18 cellular contexts compared by ENCODE assay signal in genomic region chr11:2205214-2205770, GRCh38. TPM values are rescaled to one million over a fixed set of nuclear protein-coding genes. Genes with fewer than 3 reads are reported as not detected.
DNase-seq lines count a peak whose midpoint lies in the region; ATAC-seq and TF ChIP-seq lines count a peak whose summit lies in the region.
"Had no signal": no experiment of that assay in that cellular context is flagged by ENCODE, and none has a peak within 500 bp of the region (broad histone marks: within the 10 kb centered on the region; RNA-seq: fewer than 3 reads in every experiment).

No MANE protein-coding gene starts in this region.

- intact Hi-C loops in activated CD4-positive, alpha-beta T cell treated with anti-CD3 and anti-CD28 coated beads for 36 hours (cut with DNase I, micrococcal nuclease): no loop called here
- intact Hi-C loops in cardiac septum (cut with DNase I) (no loop called here), uterus (cut with DNase I; ENCODE audit: low total_unique reads) (no loop called here)

- H3K27me3 ChIP-seq in right atrium auricular region: no peaks in the 10 kb centered on the region
- H3K27me3 ChIP-seq in neuronal stem cell (ENCODE audit: control insufficient read depth in 3 of 3, insufficient read depth in 3 of 3, low read depth in 1 of 3, low read length in 3 of 3): no peaks in the 10 kb centered on the region
- H3K27me3 ChIP-seq in uterus: no peaks in the 10 kb centered on the region
- H3K27me3 ChIP-seq: BLaER1 treated with 17β-estradiol and CSF1 and Interleukin-3, amounts not matched to agents 10 nM and 100 nM had no signal

- H2AK5ac ChIP-seq in neuronal stem cell (ENCODE audit: low read depth, low read length): peak overlapping the region; percentile 97

- H3K36me3 ChIP-seq in right atrium auricular region (no peaks in the 10 kb centered on the region), neuronal stem cell (replicated peaks in 1 of 2; ENCODE audit: control insufficient read depth in 2 of 2, insufficient read depth in 2 of 2, low read length in 2 of 2) (no peaks in the 10 kb centered on the region), uterus (no peaks in the 10 kb centered on the region)
- H3K36me3 ChIP-seq: BLaER1 treated with 17β-estradiol and CSF1 and Interleukin-3, amounts not matched to agents 10 nM and 100 nM had no signal

- H4K8ac ChIP-seq in neuronal stem cell (ENCODE audit: low read depth, low read length): no peak overlapping the region

- peak overlapping the region; percentile 98 for H2BK15ac ChIP-seq in neuronal stem cell (ENCODE audit: low read length)

- no peak overlapping the region for H4K91ac ChIP-seq in neuronal stem cell (ENCODE audit: low read depth, low read length, poor library complexity)

- H2BK12ac ChIP-seq in neuronal stem cell (ENCODE audit: low read length): no peak overlapping the region

- H3K4me1 Mint-ChIP-seq in activated CD4-positive, alpha-beta T cell treated with anti-CD3 and anti-CD28 coated beads for 36 hours: no peaks in the 10 kb centered on the region

- no peaks in the 10 kb centered on the region for H3K9me3 ChIP-seq in right atrium auricular region
- no peaks in the 10 kb centered on the region for H3K9me3 ChIP-seq in neuronal stem cell (replicated peaks in 1 of 2; ENCODE audit: control insufficient read depth in 2 of 2, insufficient read depth in 1 of 2, low read depth in 1 of 2, low read length in 2 of 2)
- no peaks in the 10 kb centered on the region for H3K9me3 ChIP-seq in uterus

- H3K27ac ChIP-seq in right atrium auricular region (no peak overlapping the region), neuronal stem cell (replicated peaks; ENCODE audit: low read length) (no peak overlapping the region), uterus (no peak overlapping the region)
- H3K27ac ChIP-seq: BLaER1 treated with 17β-estradiol and CSF1 and Interleukin-3, amounts not matched to agents 10 nM and 100 nM had no signal

- H3K9me3 Mint-ChIP-seq in activated CD4-positive, alpha-beta T cell treated with anti-CD3 and anti-CD28 coated beads for 36 hours (ENCODE audit: low read depth): no peaks in the 10 kb centered on the region

- H3K4me3 ChIP-seq in right atrium auricular region (no peak overlapping the region), neuronal stem cell (ENCODE audit: low read length in 2 of 2) (no peak overlapping the region), uterus (no peak overlapping the region)
- H3K4me3 ChIP-seq: BLaER1 treated with 17β-estradiol and CSF1 and Interleukin-3, amounts not matched to agents 10 nM and 100 nM; K562 had no signal

- H3K27ac Mint-ChIP-seq in activated CD4-positive, alpha-beta T cell treated with anti-CD3 and anti-CD28 coated beads for 36 hours: no peak overlapping the region

- peak overlapping the region; percentile 38 for H3K18ac ChIP-seq in neuronal stem cell (ENCODE audit: low read length)

- no peaks in the 10 kb centered on the region for H3K79me1 ChIP-seq in neuronal stem cell (ENCODE audit: low read depth, low read length)

- POLR2A ChIA-PET in activated CD4-positive, alpha-beta T cell treated with anti-CD3 and anti-CD28 coated beads for 36 hours (lab: Charles Lee): no interaction called here

- H3K4ac ChIP-seq in neuronal stem cell (ENCODE audit: low read length): no peak overlapping the region

- no peak overlapping the region for H3K9ac ChIP-seq in neuronal stem cell (ENCODE audit: low read depth, low read length, poor library complexity)
- H3K9ac ChIP-seq: BLaER1 treated with 17β-estradiol and CSF1 and Interleukin-3, amounts not matched to agents 10 nM and 100 nM had no signal

- H2BK5ac ChIP-seq in neuronal stem cell (ENCODE audit: low read length): no peak overlapping the region

- no peaks in the 10 kb centered on the region for H3K27me3 Mint-ChIP-seq in activated CD4-positive, alpha-beta T cell treated with anti-CD3 and anti-CD28 coated beads for 36 hours

- CTCF ChIA-PET in activated CD4-positive, alpha-beta T cell treated with anti-CD3 and anti-CD28 coated beads for 36 hours (lab: Charles Lee): no interaction called here

- H3K4me1 ChIP-seq in right atrium auricular region (no peaks in the 10 kb centered on the region), neuronal stem cell (ENCODE audit: control insufficient read depth in 2 of 2, insufficient read depth in 1 of 2, low read depth in 1 of 2, low read length in 2 of 2) (peaks cover 0 to 7% of the 10 kb centered on the region in 2 donors), uterus (no peaks in the 10 kb centered on the region)

- H3K4me3 Mint-ChIP-seq in activated CD4-positive, alpha-beta T cell treated with anti-CD3 and anti-CD28 coated beads for 36 hours: no peak overlapping the region

- DNase-seq in activated CD4-positive, alpha-beta T cell treated with anti-CD3 and anti-CD28 coated beads for 36 hours: peak; percentile 2
- no peak for DNase-seq in activated CD4-positive, alpha-beta T cell treated with anti-CD3 and anti-CD28 coated beads for 4 hours
- DNase-seq in cardiac septum (ENCODE audit: low spot score) (peak; percentile 10), right atrium auricular region (ENCODE audit: low spot score) (no peak), neuronal stem cell (ENCODE audit: low spot score) (no peak), uterus (peak; percentile 1 to 5), GM03348 (ENCODE audit: low spot score) (no peak), NCI-H82 treated with DMSO at 0.1 percent for 48 hours (lab: John Stamatoyannopoulos, UW; ENCODE audit: unreplicated experiment) (no peak)
- DNase-seq: 8988T; NCI-H146; NCI-H2107; NCI-H345; NCI-H526 treated with DMSO at 0.1 percent for 48 hours; NK-92 treated with Interleukin-12 subunit alpha and Interleukin-12 subunit beta, amount 100 ng/mL, for 24 hours; PC-3 had no signal

- H2AFZ ChIP-seq in neuronal stem cell (ENCODE audit: low read length): no peak overlapping the region

- H3K4me2 ChIP-seq in neuronal stem cell (ENCODE audit: insufficient read depth, low read length, poor library complexity, severe bottlenecking): no peak overlapping the region
- H3K4me2 ChIP-seq: BLaER1 treated with 17β-estradiol and CSF1 and Interleukin-3, amounts not matched to agents 10 nM and 100 nM had no signal

- TF ChIP-seq POLR2A in uterus (IDR thresholded peaks at IDR 0.05): no peak

- no CpG with 5 or more reads among the region's 1 CpG for WGBS in neuronal stem cell (ENCODE audit: extremely low coverage in 2 of 2, insufficient read length in 2 of 2, insufficient replicate concordance in 1 of 2), 2 donors

- H3K23ac ChIP-seq in neuronal stem cell (ENCODE audit: low read depth, low read length, poor library complexity): no peak overlapping the region

- no peak for ATAC-seq in activated CD4-positive, alpha-beta T cell treated with anti-CD3 and anti-CD28 coated beads for 36 hours
- ATAC-seq: K562, PC-3 had no signal

- H3K36me3 Mint-ChIP-seq in activated CD4-positive, alpha-beta T cell treated with anti-CD3 and anti-CD28 coated beads for 36 hours (ENCODE audit: low read depth): no peaks in the 10 kb centered on the region

- TF ChIP-seq CTCF in right atrium auricular region (IDR thresholded peaks at IDR 0.05): no peak
- no peak for TF ChIP-seq CTCF in uterus (IDR thresholded peaks at IDR 0.05)

- peak overlapping the region; percentile 17 for H3K14ac ChIP-seq in neuronal stem cell (ENCODE audit: low read length)

- H2BK120ac ChIP-seq in neuronal stem cell (ENCODE audit: low read depth, low read length): no peak overlapping the region

RNA-seq across cellular contexts. Expression of gene TH, which starts 33.7 kb away (rescaled TPM):
- not detected for total RNA-seq in activated CD4-positive, alpha-beta T cell treated with anti-CD3 and anti-CD28 coated beads for 36 hours
- total RNA-seq in cardiac septum (not detected), right atrium auricular region (not detected), uterus (1 to 10 TPM in 1 of 4 donors, under 1 TPM in 1, not detected in 2; 0.37 to 1.3 TPM)
- 1.0 TPM for polyA plus RNA-seq in neuronal stem cell (2013, experiment 1 of 2)
- polyA plus RNA-seq in neuronal stem cell (2013, experiment 2 of 2): 0.82 TPM
- total RNA-seq: H1, K562 had no signal
- polyA plus RNA-seq: K562 had no signal

RNA-seq across cellular contexts. Expression of gene INS, which starts 44.3 kb away (rescaled TPM):
- total RNA-seq in activated CD4-positive, alpha-beta T cell treated with anti-CD3 and anti-CD28 coated beads for 36 hours: not detected
- not detected for total RNA-seq in cardiac septum
- total RNA-seq in right atrium auricular region: not detected
- polyA plus RNA-seq in neuronal stem cell (2013, experiment 1 of 2): not detected
- polyA plus RNA-seq in neuronal stem cell (2013, experiment 2 of 2): not detected
- not detected for total RNA-seq in uterus
- total RNA-seq: H1, K562, PC-3 had no signal
- polyA plus RNA-seq: H1, K562 had no signal

Comparison
In these comparisons a context has a peak if more than half of its experiments do, and no peak if none do; other contexts are left out.
1. DNase-seq: peak in activated CD4-positive, alpha-beta T cell treated with anti-CD3 and anti-CD28 coated beads for 36 hours (single experiment), cardiac septum (single experiment) and uterus (2 of 2); none in activated CD4-positive, alpha-beta T cell treated with anti-CD3 and anti-CD28 coated beads for 4 hours (0 of 2), right atrium auricular region (single experiment), neuronal stem cell (single experiment), GM03348 (single experiment) and NCI-H82 treated with DMSO at 0.1 percent for 48 hours (single experiment).